ENCODE assay signal across 39 cellular contexts in genomic region chr16:11967195-11967911, GRCh38. TPM values are rescaled to one million over a fixed set of nuclear protein-coding genes. Genes with fewer than 3 reads are reported as not detected.
DNase-seq lines count a peak whose midpoint lies in the region; ATAC-seq and TF ChIP-seq lines count a peak whose summit lies in the region.
"Had no signal": no experiment of that assay in that cellular context is flagged by ENCODE, and none has a peak within 500 bp of the region (broad histone marks: within the 10 kb centered on the region; RNA-seq: fewer than 3 reads in every experiment).

No MANE protein-coding gene starts in this region.

- no peaks in the 10 kb centered on the region for H3K79me1 ChIP-seq in trophoblast cell (ENCODE audit: low read length)

- no peak overlapping the region for H4K8ac ChIP-seq in trophoblast cell (ENCODE audit: low read depth, low read length)

- H3K36me3 Mint-ChIP-seq in GM23338 (ENCODE audit: low read depth), result no peaks in the 10 kb centered on the region; the same call in 2 of the 3 replicates
- H3K36me3 Mint-ChIP-seq: activated naive CD8-positive, alpha-beta T cell treated with anti-CD3 and anti-CD28 coated beads, Interleukin-2, amount 10 ng/mL, durations not matched to agents 7 days and 5 days had no signal

- H3K9ac ChIP-seq in SU-DHL-6 (ENCODE audit: low read length), result peak overlapping the region; percentile 83
- no peak overlapping the region for H3K9ac ChIP-seq in trophoblast cell (ENCODE audit: low read length)
- H3K9ac ChIP-seq: GM23248 had no signal

- no peak overlapping the region for H2BK12ac ChIP-seq in trophoblast cell (ENCODE audit: low read length)

- no peak overlapping the region for H3K18ac ChIP-seq in trophoblast cell (ENCODE audit: low read length)

- no peak overlapping the region for H2BK5ac ChIP-seq in trophoblast cell (ENCODE audit: low read depth, low read length, poor library complexity)

- peaks cover 29% of the 10 kb centered on the region for H3K79me2 ChIP-seq in DOHH2 (ENCODE audit: control insufficient read depth, low read length)
- H3K79me2 ChIP-seq in GM23338 (replicated peaks; ENCODE audit: insufficient read depth), result no peaks in the 10 kb centered on the region
- peaks cover 45% of the 10 kb centered on the region for H3K79me2 ChIP-seq in SU-DHL-6 (ENCODE audit: insufficient read depth, low read length)
- H3K79me2 ChIP-seq in trophoblast cell (ENCODE audit: control insufficient read depth, insufficient read depth, low read length, poor library complexity), result no peaks in the 10 kb centered on the region

- H2AK5ac ChIP-seq in trophoblast cell (ENCODE audit: low read length), result no peak overlapping the region

- intact Hi-C loops in posterior cingulate gyrus (cut with DNase I), result no loop called here

- H3F3A ChIP-seq in DOHH2 (ENCODE audit: control insufficient read depth, insufficient read depth) (peaks cover 36% of the 10 kb centered on the region), GM23338 (replicated peaks; ENCODE audit: low read depth) (no peaks in the 10 kb centered on the region), SU-DHL-6 (ENCODE audit: insufficient read depth) (peaks cover 87% of the 10 kb centered on the region)

- no peak for DNase-seq in GM23338 (ENCODE audit: low spot score)
- no peak for DNase-seq in trophoblast cell
- no peak for DNase-seq in GDM1 (lab: John Stamatoyannopoulos, UW)
- no peak for DNase-seq in posterior cingulate gyrus
- DNase-seq in NCI-H524 (lab: John Stamatoyannopoulos, UW), result no peak
- DNase-seq: activated CD4-positive, alpha-beta T cell treated with anti-CD3 and anti-CD28 coated beads, Interleukin-2, amount 10 ng/mL, durations not matched to agents 7 days and 5 days; activated gamma-delta T cell; activated naive CD8-positive, alpha-beta T cell treated with anti-CD3 and anti-CD28 coated beads, Interleukin-2, amount 10 ng/mL, durations not matched to agents 7 days and 5 days; activated T-cell treated with anti-CD3 and anti-CD28 coated beads, Interleukin-2, amount 50 U/mL, for 24 hours; COR-L47; cortex of kidney; DMS53; effector memory CD4-positive, alpha-beta T cell; GM23248; HFFc6; IMR-90; mesenchymal stem cell; NCI-H1092 treated with DMSO at 0.1 percent for 48 hours; NCI-H187; NCI-H510A treated with DMSO at 0.1 percent for 48 hours; NK-92 treated with Interleukin-12 subunit alpha and Interleukin-12 subunit beta, amount 100 ng/mL, for 24 hours; right cardiac atrium; SHP77; spleen; stimulated activated CD4-positive, alpha-beta T cell treated with anti-CD3 and anti-CD28 coated beads, Interleukin-2, amount 100 ng/mL, for 24 hours; stimulated activated CD8-positive, alpha-beta memory T cell treated with anti-CD3 and anti-CD28 coated beads, Interleukin-4, amount 100 ng/mL, for 48 hours; thyroid gland had no signal

- H3K27ac Mint-ChIP-seq in GM23338, result no peak overlapping the region
- H3K27ac Mint-ChIP-seq: activated CD4-positive, alpha-beta T cell treated with anti-CD3 and anti-CD28 coated beads, Interleukin-2, amount 10 ng/mL, durations not matched to agents 7 days and 5 days; activated naive CD8-positive, alpha-beta T cell treated with anti-CD3 and anti-CD28 coated beads, Interleukin-2, amount 10 ng/mL, durations not matched to agents 7 days and 5 days; activated T-cell treated with anti-CD3 and anti-CD28 coated beads, Interleukin-2, amount 50 U/mL, for 24 hours; HFFc6; T-helper 2 cell treated with Interferon-gamma antibody and Interleukin-4, amounts not matched to agents 5 μg/mL and 100 μg/mL, for 36 hours had no signal

- no peaks in the 10 kb centered on the region for H3K27me3 Mint-ChIP-seq in GM23338 (ENCODE audit: insufficient read depth, low read depth, poor library complexity)
- H3K27me3 Mint-ChIP-seq: activated CD4-positive, alpha-beta T cell treated with anti-CD3 and anti-CD28 coated beads, Interleukin-2, amount 10 ng/mL, durations not matched to agents 7 days and 5 days; activated T-cell treated with anti-CD3 and anti-CD28 coated beads, Interleukin-2, amount 50 U/mL, for 24 hours had no signal

- peak overlapping the region; percentile 72 for H3K4me2 ChIP-seq in DOHH2 (ENCODE audit: low read length)
- no peak overlapping the region for H3K4me2 ChIP-seq in GM23338
- peak overlapping the region; percentile 100 for H3K4me2 ChIP-seq in SU-DHL-6 (ENCODE audit: low read depth, low read length, poor library complexity, severe bottlenecking)
- no peak overlapping the region for H3K4me2 ChIP-seq in trophoblast cell (ENCODE audit: low read length)

- H3K27ac ChIP-seq in DOHH2 (ENCODE audit: low read depth, low read length) (peak overlapping the region; percentile 99), GM23338 (ENCODE audit: low read depth) (no peak overlapping the region), SU-DHL-6 (ENCODE audit: low read depth, low read length) (peak overlapping the region; percentile 99), trophoblast cell (ENCODE audit: low read depth, low read length) (no peak overlapping the region)
- H3K27ac ChIP-seq: ascending aorta, C4-2B, GM23248, VCaP had no signal

- no peak overlapping the region for H3K23ac ChIP-seq in trophoblast cell (ENCODE audit: low read length)

- H4K91ac ChIP-seq in trophoblast cell (ENCODE audit: low read depth, low read length), result no peak overlapping the region

- H3K9me3 Mint-ChIP-seq in GM23338, result no peaks in the 10 kb centered on the region
- H3K9me3 Mint-ChIP-seq: activated CD4-positive, alpha-beta T cell treated with anti-CD3 and anti-CD28 coated beads, Interleukin-2, amount 10 ng/mL, durations not matched to agents 7 days and 5 days; activated naive CD8-positive, alpha-beta T cell treated with anti-CD3 and anti-CD28 coated beads, Interleukin-2, amount 10 ng/mL, durations not matched to agents 7 days and 5 days; activated T-cell treated with anti-CD3 and anti-CD28 coated beads, Interleukin-2, amount 50 U/mL, for 24 hours; HFFc6; T-helper 2 cell treated with Interferon-gamma antibody and Interleukin-4, amounts not matched to agents 5 μg/mL and 100 μg/mL, for 36 hours had no signal

- no peaks in the 10 kb centered on the region for H3K9me3 ChIP-seq in DOHH2 (ENCODE audit: control insufficient read depth, insufficient read depth, low read length)
- no peaks in the 10 kb centered on the region for H3K9me3 ChIP-seq in SU-DHL-6 (ENCODE audit: insufficient read depth, low read length)
- no peaks in the 10 kb centered on the region for H3K9me3 ChIP-seq in trophoblast cell (ENCODE audit: insufficient read depth, low read depth, low read length)
- H3K9me3 ChIP-seq: ascending aorta, spleen, thyroid gland had no signal

- no CpG with 5 or more reads among the region's 17 CpGs for WGBS in trophoblast cell (ENCODE audit: extremely low coverage, insufficient coverage, insufficient read length)

- no peak overlapping the region for H3K4me3 Mint-ChIP-seq in GM23338
- H3K4me3 Mint-ChIP-seq: activated CD4-positive, alpha-beta T cell treated with anti-CD3 and anti-CD28 coated beads, Interleukin-2, amount 10 ng/mL, durations not matched to agents 7 days and 5 days; activated naive CD8-positive, alpha-beta T cell treated with anti-CD3 and anti-CD28 coated beads, Interleukin-2, amount 10 ng/mL, durations not matched to agents 7 days and 5 days; activated T-cell treated with anti-CD3 and anti-CD28 coated beads, Interleukin-2, amount 50 U/mL, for 24 hours; HFFc6; T-helper 2 cell treated with Interferon-gamma antibody and Interleukin-4, amounts not matched to agents 5 μg/mL and 100 μg/mL, for 36 hours had no signal

- no peak overlapping the region for H3K14ac ChIP-seq in trophoblast cell (ENCODE audit: low read length)

- H3K9me2 ChIP-seq in DOHH2 (replicated peaks; ENCODE audit: control insufficient read depth, low read length), result no peaks in the 10 kb centered on the region
- H3K9me2 ChIP-seq in GM23338 (ENCODE audit: insufficient read depth), result no peaks in the 10 kb centered on the region
- no peaks in the 10 kb centered on the region for H3K9me2 ChIP-seq in SU-DHL-6 (replicated peaks; ENCODE audit: insufficient read depth, low read length)

- H3K4me1 Mint-ChIP-seq in GM23338, result no peaks in the 10 kb centered on the region
- H3K4me1 Mint-ChIP-seq: activated CD4-positive, alpha-beta T cell treated with anti-CD3 and anti-CD28 coated beads, Interleukin-2, amount 10 ng/mL, durations not matched to agents 7 days and 5 days; activated naive CD8-positive, alpha-beta T cell treated with anti-CD3 and anti-CD28 coated beads, Interleukin-2, amount 10 ng/mL, durations not matched to agents 7 days and 5 days had no signal

- ATAC-seq in GM23338, result no peak
- ATAC-seq: right cardiac atrium had no signal

- no peak overlapping the region for H2BK120ac ChIP-seq in trophoblast cell (ENCODE audit: insufficient read depth, low read length, poor library complexity)

- H3K27me3 ChIP-seq in DOHH2 (ENCODE audit: control insufficient read depth, low read length), result no peaks in the 10 kb centered on the region
- no peaks in the 10 kb centered on the region for H3K27me3 ChIP-seq in GM23338 (ENCODE audit: insufficient read depth)
- no peaks in the 10 kb centered on the region for H3K27me3 ChIP-seq in SU-DHL-6 (ENCODE audit: low read length)
- no peaks in the 10 kb centered on the region for H3K27me3 ChIP-seq in trophoblast cell (ENCODE audit: insufficient read depth, low read length)
- H3K27me3 ChIP-seq: ascending aorta, spleen, thyroid gland had no signal

- H4K20me1 ChIP-seq in DOHH2 (ENCODE audit: control insufficient read depth, insufficient read depth, low read depth, low read length) (no peaks in the 10 kb centered on the region), GM23338 (replicated peaks; ENCODE audit: insufficient read depth) (no peaks in the 10 kb centered on the region), SU-DHL-6 (ENCODE audit: low read depth, low read length) (no peaks in the 10 kb centered on the region)

- peaks cover 74% of the 10 kb centered on the region for H3K4me1 ChIP-seq in DOHH2 (ENCODE audit: control insufficient read depth, low read length)
- no peaks in the 10 kb centered on the region for H3K4me1 ChIP-seq in GM23338 (ENCODE audit: insufficient read depth)
- H3K4me1 ChIP-seq in trophoblast cell (ENCODE audit: control insufficient read depth in 1 of 2, insufficient read depth in 2 of 2, low read length in 2 of 2), result no peaks in the 10 kb centered on the region
- H3K4me1 ChIP-seq: ascending aorta had no signal

- no peak overlapping the region for H4K12ac ChIP-seq in trophoblast cell (ENCODE audit: low read depth, low read length)

- TF ChIP-seq CTCF in DOHH2 (IDR thresholded peaks at IDR 0.05; ENCODE audit: low read depth, low read length, poor library complexity, severe bottlenecking), result no peak
- no peak for TF ChIP-seq CTCF in GM23338 (conservative IDR thresholded peaks at IDR 0.05; ENCODE audit: low read depth in 2 of 2)
- TF ChIP-seq CTCF in SU-DHL-6 (IDR thresholded peaks at IDR 0.05; ENCODE audit: insufficient read depth, low read length, poor library complexity, severe bottlenecking), result no peak

- H3K4ac ChIP-seq in trophoblast cell (ENCODE audit: low read depth, low read length), result no peak overlapping the region

- H3K36me3 ChIP-seq in DOHH2 (ENCODE audit: control insufficient read depth, low read length), result peaks cover 51% of the 10 kb centered on the region
- H3K36me3 ChIP-seq in GM23338 (ENCODE audit: insufficient read depth), result no peaks in the 10 kb centered on the region
- H3K36me3 ChIP-seq in SU-DHL-6 (ENCODE audit: low read length), result peaks cover 16% of the 10 kb centered on the region; the same call in 1 of the 2 replicates
- no peaks in the 10 kb centered on the region for H3K36me3 ChIP-seq in trophoblast cell (ENCODE audit: control insufficient read depth in 1 of 2, insufficient read depth in 2 of 2, low read length in 2 of 2)
- H3K36me3 ChIP-seq: thyroid gland had no signal

- H2AFZ ChIP-seq in GM23338 (peak overlapping the region; percentile 32; the same call in 1 of the 2 replicates), SU-DHL-6 (ENCODE audit: low read depth, low read length, severe bottlenecking) (no peak overlapping the region), trophoblast cell (ENCODE audit: insufficient read depth, low read length, poor library complexity) (peak overlapping the region; percentile 3)
- H2AFZ ChIP-seq: GM23248 had no signal

- peak overlapping the region; percentile 71 for H3K4me3 ChIP-seq in DOHH2 (ENCODE audit: low read length)
- no peak overlapping the region for H3K4me3 ChIP-seq in GM23338
- H3K4me3 ChIP-seq in SU-DHL-6 (ENCODE audit: insufficient read depth, low read length, poor library complexity, severe bottlenecking), result peak overlapping the region; percentile 96
- H3K4me3 ChIP-seq in trophoblast cell (ENCODE audit: low read depth, low read length), result no peak overlapping the region
- H3K4me3 ChIP-seq: ascending aorta, GM23248, thyroid gland had no signal

RNA-seq across cellular contexts. Expression of gene TNFRSF17, which starts 2.3 kb away (rescaled TPM):
- not detected in 2 replicates for total RNA-seq in GM23338 (2014; rRNA removed; shearing (Covaris generic))
- 0.37 TPM in 1 of 2 replicates, not detected in the other for polyA plus RNA-seq in GM23338 (2016; fragmentation: Nextera tagmentation; extraction: Ambion mirVana)
- polyA plus RNA-seq in trophoblast cell (2013), result not detected in 2 replicates
- total RNA-seq: activated CD4-positive, alpha-beta T cell treated with anti-CD3 and anti-CD28 coated beads, Interleukin-2, amount 10 ng/mL, durations not matched to agents 7 days and 5 days; activated CD8-positive, alpha-beta memory T cell treated with anti-CD3 and anti-CD28 coated beads for 36 hours; activated naive CD8-positive, alpha-beta T cell treated with anti-CD3 and anti-CD28 coated beads, Interleukin-2, amount 10 ng/mL, durations not matched to agents 7 days and 5 days; ascending aorta; epithelial cell of proximal tubule; G401; GM23248; IMR-90; osteocyte had no signal
- polyA plus RNA-seq: AG04450, GM23248, IMR-90, neural cell, right cardiac atrium had no signal

RNA-seq across cellular contexts. Expression of gene SNX29, which starts 9.2 kb away (rescaled TPM):
- total RNA-seq in GM23338 (2014; rRNA removed; shearing (Covaris generic)), result 4.3 and 9.0 TPM in 2 replicates
- 12.9 and 13.2 TPM in 2 replicates for polyA plus RNA-seq in GM23338 (2016; fragmentation: Nextera tagmentation; extraction: Ambion mirVana)
- polyA plus RNA-seq in trophoblast cell (2013), result 3.8 and 4.0 TPM in 2 replicates

RNA-seq across cellular contexts. Expression of gene NPIPB2, which starts 25.5 kb away (rescaled TPM):
- 6.8 and 33.1 TPM in 2 replicates for total RNA-seq in GM23338 (2014; rRNA removed; shearing (Covaris generic))
- 1.0 and 1.5 TPM in 2 replicates for polyA plus RNA-seq in GM23338 (2016; fragmentation: Nextera tagmentation; extraction: Ambion mirVana)
- 2.4 and 3.1 TPM in 2 replicates for polyA plus RNA-seq in trophoblast cell (2013)
- total RNA-seq: epithelial cell of proximal tubule had no signal

RNA-seq across cellular contexts. Expression of gene GSPT1, which starts 51.6 kb away (rescaled TPM):
- 144 and 146 TPM in 2 replicates for total RNA-seq in GM23338 (2014; rRNA removed; shearing (Covaris generic))
- polyA plus RNA-seq in GM23338 (2016; fragmentation: Nextera tagmentation; extraction: Ambion mirVana), result 118 and 126 TPM in 2 replicates
- 136 and 141 TPM in 2 replicates for polyA plus RNA-seq in trophoblast cell (2013)

Comparison
In these comparisons a context has a peak if more than half of its experiments do, and no peak if none do; other contexts are left out.
1. H3K27ac ChIP-seq: peak in DOHH2 (single experiment) and SU-DHL-6 (single experiment); none in GM23338 (single experiment) and trophoblast cell (single experiment).
2. H3K4me2 ChIP-seq: peak in DOHH2 (single experiment) and SU-DHL-6 (single experiment); none in GM23338 (single experiment) and trophoblast cell (single experiment).
3. H3K4me3 ChIP-seq: peak in DOHH2 (single experiment) and SU-DHL-6 (single experiment); none in GM23338 (single experiment) and trophoblast cell (single experiment).